ENCODE assay signal across 25 cellular contexts in the genomic region with DNA sequence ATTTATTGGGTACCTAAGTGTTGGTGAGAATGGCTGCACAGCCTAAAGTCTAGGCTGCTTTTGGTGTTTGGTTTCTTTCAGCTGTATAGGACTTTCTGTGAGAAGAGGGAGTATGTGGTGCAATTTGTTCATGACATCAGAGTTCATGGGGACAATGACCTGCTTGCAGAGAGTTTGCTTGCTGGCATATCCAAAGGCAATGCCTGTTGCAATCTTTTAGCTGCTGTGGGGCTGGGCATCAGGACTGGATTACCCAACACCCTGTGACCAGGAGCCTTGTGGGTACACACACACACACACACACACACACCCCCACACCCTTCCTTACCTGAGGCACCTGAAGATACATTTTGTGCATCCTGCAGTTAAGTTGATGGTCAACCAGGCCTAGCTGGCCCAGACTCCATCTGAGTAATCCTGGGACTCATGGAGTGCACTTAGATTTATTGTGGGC.
DNase-seq lines count a peak whose midpoint lies in the region; ATAC-seq and TF ChIP-seq lines count a peak whose summit lies in the region.
"Had no signal": no experiment of that assay in that cellular context is flagged by ENCODE, and none has a peak within 500 bp of the region (broad histone marks: within the 10 kb centered on the region; RNA-seq: fewer than 3 reads in every experiment).

No MANE protein-coding gene starts in this region.

- no peaks in the 10 kb centered on the region for H3K36me3 ChIP-seq in vagina
- H3K36me3 ChIP-seq: BLaER1 treated with 17β-estradiol and CSF1 and Interleukin-3, amounts not matched to agents 10 nM and 100 nM; breast epithelium; left lung had no signal

- TF ChIP-seq CTCF in epithelial cell of proximal tubule (conservative IDR thresholded peaks at IDR 0.05; ENCODE audit: low read depth, low read length) (no peak), vagina (IDR thresholded peaks at IDR 0.05) (no peak)

- no peaks in the 10 kb centered on the region for H3K9me3 ChIP-seq in vagina
- H3K9me3 ChIP-seq: BLaER1 treated with 17β-estradiol and CSF1 and Interleukin-3, amounts not matched to agents 10 nM and 100 nM; breast epithelium; left lung had no signal

- no peaks in the 10 kb centered on the region for H3K27me3 ChIP-seq in vagina
- H3K27me3 ChIP-seq: BLaER1 treated with 17β-estradiol and CSF1 and Interleukin-3, amounts not matched to agents 10 nM and 100 nM; breast epithelium; left lung had no signal

- no peak for DNase-seq in Right ventricle myocardium inferior (ENCODE audit: missing footprints)
- no peak for DNase-seq in left ventricle myocardium superior
- peak; percentile 83 for DNase-seq in epithelial cell of proximal tubule (ENCODE audit: low read depth)
- DNase-seq in mucosa of gallbladder (ENCODE audit: low spot score), result peak; percentile 72
- DNase-seq in vagina (ENCODE audit: extremely low spot score in 2 of 2), result peak; percentile 70 to 75
- DNase-seq in activated CD4-positive, alpha-beta T cell treated with anti-CD3 and anti-CD28 coated beads, Interleukin-2, amount 50 U/mL, for 48 hours, result no peak
- DNase-seq in SW480 (ENCODE audit: low spot score), result no peak
- no peak for DNase-seq in NCI-H226
- DNase-seq: activated CD4-positive, alpha-beta memory T cell treated with anti-CD3 and anti-CD28 coated beads, Interleukin-2, amount 10 ng/mL, durations not matched to agents 7 days and 5 days; activated T-cell treated with anti-CD3 and anti-CD28 coated beads, Interleukin-2, amount 50 U/mL, for 48 hours; DMS 273 treated with DMSO at 0.1 percent for 48 hours; GF-D8; left lung; naive B cell; NCI-H2171 treated with DMSO at 0.1 percent for 48 hours; NCI-H82; stimulated activated CD4-positive, alpha-beta T cell treated with anti-CD3 and anti-CD28 coated beads, Interleukin-12 subunit alpha, Interleukin-12 subunit beta, amount 100 ng/mL, for 4 hours; trophoblast cell had no signal

- H3K4me3 ChIP-seq in epithelial cell of proximal tubule (ENCODE audit: low read depth, low read length) (no peak overlapping the region), vagina (no peak overlapping the region)
- H3K4me3 ChIP-seq: BLaER1 treated with 17β-estradiol and CSF1 and Interleukin-3, amounts not matched to agents 10 nM and 100 nM; breast epithelium; left lung had no signal

- no peak for TF ChIP-seq POLR2A in vagina (IDR thresholded peaks at IDR 0.05)

- peaks cover 13% of the 10 kb centered on the region for H3K4me1 ChIP-seq in vagina
- H3K4me1 ChIP-seq: breast epithelium, left lung had no signal

- intact Hi-C loops in Right ventricle myocardium inferior (cut with DNase I) (no loop called here), left ventricle myocardium superior (cut with micrococcal nuclease) (no loop called here), vagina (cut with DNase I) (no loop called here)

- H3K27ac ChIP-seq in vagina, result no peak overlapping the region
- H3K27ac ChIP-seq: BLaER1 treated with 17β-estradiol and CSF1 and Interleukin-3, amounts not matched to agents 10 nM and 100 nM; breast epithelium; HL-60; KMS-11; left lung; VCaP had no signal

- ATAC-seq in Right ventricle myocardium inferior (peak; percentile 19), left ventricle myocardium superior (no peak)
- ATAC-seq: left lung; Panc1; stimulated activated memory B cell treated with anti-CD40 and anti-IgM and Interleukin-4, amounts not matched to agents 10 μg/mL and 1 μg/mL and 100 μg/mL, for 72 hours had no signal

Comparison
In these comparisons a context has a peak if more than half of its experiments do, and no peak if none do; other contexts are left out.
1. DNase-seq: peak in epithelial cell of proximal tubule (single experiment), mucosa of gallbladder (single experiment) and vagina (2 of 2); none in Right ventricle myocardium inferior (single experiment), left ventricle myocardium superior (single experiment), activated CD4-positive, alpha-beta T cell treated with anti-CD3 and anti-CD28 coated beads, Interleukin-2, amount 50 U/mL, for 48 hours (0 of 2), SW480 (single experiment) and NCI-H226 (single experiment).